27 cellular contexts compared by ENCODE assay signal in genomic region chr20:59954718-59955117, GRCh38. TPM values are rescaled to one million over a fixed set of nuclear protein-coding genes. Genes with fewer than 3 reads are reported as not detected.
"Had no signal": no experiment of that assay in that cellular context is flagged by ENCODE, and none has a peak within 500 bp of the region (broad histone marks: within the 10 kb centered on the region; RNA-seq: fewer than 3 reads in every experiment).

No MANE protein-coding gene starts in this region.

- H3K27ac ChIP-seq: ascending aorta, cardiac muscle cell, colonic mucosa, gastroesophageal sphincter, hepatocyte, pancreas, prostate gland, thoracic aorta had no signal

- H2AFZ ChIP-seq: hepatocyte had no signal

- H3K9me3 ChIP-seq: ascending aorta, colonic mucosa, gastroesophageal sphincter, mucosa of descending colon, pancreas, prostate gland, thoracic aorta had no signal

- H3K4me1 ChIP-seq: ascending aorta, gastroesophageal sphincter, prostate gland had no signal

- H3K27me3 ChIP-seq: ascending aorta, cardiac muscle cell, colonic mucosa, gastroesophageal sphincter, hepatocyte had no signal

- H3K4me2 ChIP-seq: hepatocyte had no signal

- DNase-seq: activated CD4-positive, alpha-beta memory T cell treated with anti-CD3 and anti-CD28 coated beads, Interleukin-2, amount 10 ng/mL, durations not matched to agents 7 days and 5 days; activated CD4-positive, alpha-beta T cell treated with anti-CD3 and anti-CD28 coated beads for 1 hour; activated CD4-positive, alpha-beta T cell treated with anti-CD3 and anti-CD28 coated beads, Interleukin-2, amount 10 ng/mL, durations not matched to agents 7 days and 5 days; activated CD8-positive, alpha-beta memory T cell treated with anti-CD3 and anti-CD28 coated beads, Interleukin-2, amount 50 U/mL, for 48 hours; activated gamma-delta T cell; activated naive CD8-positive, alpha-beta T cell treated with anti-CD3 and anti-CD28 coated beads, Interleukin-2, amount 10 ng/mL, durations not matched to agents 7 days and 5 days; activated T-cell treated with anti-CD3 and anti-CD28 coated beads, Interleukin-2, amount 50 U/mL, for 24 hours; cerebellar nuclear complex; colonic mucosa; effector memory CD4-positive, alpha-beta T cell; left cardiac atrium; left ventricle myocardium superior; nephron progenitor cell; pancreas; stimulated activated CD4-positive, alpha-beta T cell treated with anti-CD3 and anti-CD28 coated beads, Interleukin-15, amount 100 ng/mL, for 24 hours; stimulated activated CD4-positive, alpha-beta T cell treated with anti-CD3 and anti-CD28 coated beads, Interleukin-2, amount 100 ng/mL, for 24 hours; stimulated activated naive B cell treated with anti-CD40 and anti-IgM and Interleukin-4, amounts not matched to agents 10 μg/mL and 1 μg/mL and 100 μg/mL, for 72 hours; T-helper 9 cell had no signal

- H3K27me3 Mint-ChIP-seq: activated CD4-positive, alpha-beta memory T cell treated with anti-CD3 and anti-CD28 coated beads, Interleukin-2, amount 10 ng/mL, durations not matched to agents 7 days and 5 days; activated CD4-positive, alpha-beta T cell treated with anti-CD3 and anti-CD28 coated beads, Interleukin-2, amount 10 ng/mL, durations not matched to agents 7 days and 5 days; activated naive CD4-positive, alpha-beta T cell treated with anti-CD3 and anti-CD28 coated beads, Interleukin-2, amount 10 ng/mL, durations not matched to agents 7 days and 5 days; activated naive CD8-positive, alpha-beta T cell treated with anti-CD3 and anti-CD28 coated beads, Interleukin-2, amount 10 ng/mL, durations not matched to agents 7 days and 5 days; activated T-cell treated with anti-CD3 and anti-CD28 coated beads, Interleukin-2, amount 50 U/mL, for 24 hours; stimulated activated naive B cell treated with anti-CD40 and anti-IgM and Interleukin-4, amounts not matched to agents 10 μg/mL and 1 μg/mL and 100 μg/mL, for 72 hours had no signal

- H3K4me3 ChIP-seq: ascending aorta, cardiac muscle cell, colonic mucosa, gastroesophageal sphincter, hepatocyte, mucosa of descending colon, pancreas, prostate gland, thoracic aorta had no signal

- H3K27ac Mint-ChIP-seq: activated CD4-positive, alpha-beta memory T cell treated with anti-CD3 and anti-CD28 coated beads, Interleukin-2, amount 10 ng/mL, durations not matched to agents 7 days and 5 days; activated CD4-positive, alpha-beta T cell treated with anti-CD3 and anti-CD28 coated beads, Interleukin-2, amount 10 ng/mL, durations not matched to agents 7 days and 5 days; activated naive CD4-positive, alpha-beta T cell treated with anti-CD3 and anti-CD28 coated beads, Interleukin-2, amount 10 ng/mL, durations not matched to agents 7 days and 5 days; activated naive CD8-positive, alpha-beta T cell treated with anti-CD3 and anti-CD28 coated beads, Interleukin-2, amount 10 ng/mL, durations not matched to agents 7 days and 5 days; activated T-cell treated with anti-CD3 and anti-CD28 coated beads, Interleukin-2, amount 50 U/mL, for 24 hours; nephron progenitor cell; stimulated activated naive B cell treated with anti-CD40 and anti-IgM and Interleukin-4, amounts not matched to agents 10 μg/mL and 1 μg/mL and 100 μg/mL, for 72 hours had no signal

- H3K9me3 Mint-ChIP-seq: activated CD4-positive, alpha-beta memory T cell treated with anti-CD3 and anti-CD28 coated beads, Interleukin-2, amount 10 ng/mL, durations not matched to agents 7 days and 5 days; activated CD4-positive, alpha-beta T cell treated with anti-CD3 and anti-CD28 coated beads, Interleukin-2, amount 10 ng/mL, durations not matched to agents 7 days and 5 days; activated naive CD4-positive, alpha-beta T cell treated with anti-CD3 and anti-CD28 coated beads, Interleukin-2, amount 10 ng/mL, durations not matched to agents 7 days and 5 days; activated naive CD8-positive, alpha-beta T cell treated with anti-CD3 and anti-CD28 coated beads, Interleukin-2, amount 10 ng/mL, durations not matched to agents 7 days and 5 days; activated T-cell treated with anti-CD3 and anti-CD28 coated beads, Interleukin-2, amount 50 U/mL, for 24 hours; brain; nephron progenitor cell; stimulated activated naive B cell treated with anti-CD40 and anti-IgM and Interleukin-4, amounts not matched to agents 10 μg/mL and 1 μg/mL and 100 μg/mL, for 72 hours had no signal

- H3K36me3 Mint-ChIP-seq: activated naive CD4-positive, alpha-beta T cell treated with anti-CD3 and anti-CD28 coated beads, Interleukin-2, amount 10 ng/mL, durations not matched to agents 7 days and 5 days; brain had no signal

- H3K4me1 Mint-ChIP-seq: activated CD4-positive, alpha-beta memory T cell treated with anti-CD3 and anti-CD28 coated beads, Interleukin-2, amount 10 ng/mL, durations not matched to agents 7 days and 5 days; activated naive CD4-positive, alpha-beta T cell treated with anti-CD3 and anti-CD28 coated beads, Interleukin-2, amount 10 ng/mL, durations not matched to agents 7 days and 5 days; activated naive CD8-positive, alpha-beta T cell treated with anti-CD3 and anti-CD28 coated beads, Interleukin-2, amount 10 ng/mL, durations not matched to agents 7 days and 5 days had no signal

- H3K4me3 Mint-ChIP-seq: activated CD4-positive, alpha-beta memory T cell treated with anti-CD3 and anti-CD28 coated beads, Interleukin-2, amount 10 ng/mL, durations not matched to agents 7 days and 5 days; activated CD4-positive, alpha-beta T cell treated with anti-CD3 and anti-CD28 coated beads, Interleukin-2, amount 10 ng/mL, durations not matched to agents 7 days and 5 days; activated naive CD4-positive, alpha-beta T cell treated with anti-CD3 and anti-CD28 coated beads, Interleukin-2, amount 10 ng/mL, durations not matched to agents 7 days and 5 days; activated naive CD8-positive, alpha-beta T cell treated with anti-CD3 and anti-CD28 coated beads, Interleukin-2, amount 10 ng/mL, durations not matched to agents 7 days and 5 days; activated T-cell treated with anti-CD3 and anti-CD28 coated beads, Interleukin-2, amount 50 U/mL, for 24 hours; brain; nephron progenitor cell; stimulated activated naive B cell treated with anti-CD40 and anti-IgM and Interleukin-4, amounts not matched to agents 10 μg/mL and 1 μg/mL and 100 μg/mL, for 72 hours had no signal

- ATAC-seq: gastroesophageal sphincter, left cardiac atrium had no signal

- H3K36me3 ChIP-seq: ascending aorta, cardiac muscle cell, colonic mucosa, pancreas, prostate gland had no signal

RNA-seq across cellular contexts. Expression of gene CDH26, which starts 3.5 kb away (rescaled TPM):
- total RNA-seq: ascending aorta had no signal

RNA-seq across cellular contexts. Expression of gene SYCP2, which starts 21.3 kb away (rescaled TPM):
- total RNA-seq: cardiac muscle cell had no signal
